ENCODE assay signal across 16 cellular contexts in the genomic region with DNA sequence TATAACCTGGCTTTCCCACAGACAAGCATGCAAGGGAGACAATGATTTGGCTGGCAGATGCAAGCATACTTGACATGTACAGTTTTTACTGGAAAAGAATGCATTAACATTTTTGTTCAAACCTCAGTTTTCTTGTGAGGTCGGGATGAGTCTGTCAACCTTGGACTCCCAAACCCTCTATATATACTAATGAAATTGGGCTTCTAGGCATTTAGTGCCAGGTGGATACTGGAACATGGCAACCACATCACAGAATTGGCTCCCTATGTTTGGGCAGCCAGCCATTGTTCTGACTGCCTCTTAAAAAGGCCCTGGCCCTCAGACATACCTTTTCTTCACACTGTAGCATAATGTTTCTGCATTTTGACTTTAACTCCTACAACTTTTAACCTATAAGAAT. TPM values are rescaled to one million over a fixed set of nuclear protein-coding genes. Genes with fewer than 3 reads are reported as not detected.
DNase-seq lines count a peak whose midpoint lies in the region; ATAC-seq, FAIRE-seq and TF ChIP-seq lines count a peak whose summit lies in the region.
"Had no signal": no experiment of that assay in that cellular context is flagged by ENCODE, and none has a peak within 500 bp of the region (broad histone marks: within the 10 kb centered on the region; RNA-seq: fewer than 3 reads in every experiment).

No MANE protein-coding gene starts in this region.

- no peak overlapping the region for H2BK15ac ChIP-seq in H1 (ENCODE audit: low read length)

- H3K4me2 ChIP-seq in A549 = peak overlapping the region; percentile 33; the same call in 2 of the 3 replicates
- no peak overlapping the region for H3K4me2 ChIP-seq in H1 (ENCODE audit: insufficient read depth in 1 of 2, low read depth in 2 of 2, low read length in 2 of 2)

- TF ChIP-seq RAD21 in A549 (conservative IDR thresholded peaks at IDR 0.05 in 1 of 2, IDR thresholded peaks at IDR 0.05 in 1 of 2) = no peak
- TF ChIP-seq RAD21 in H1 (IDR thresholded peaks at IDR 0.05 in 1 of 2, conservative IDR thresholded peaks at IDR 0.05 in 1 of 2; ENCODE audit: low read depth in 2 of 2, low read length in 2 of 2) = no peak

- POLR2A ChIA-PET in A549 (lab: Yijun Ruan, JAX) (no interaction called here), H1 (lab: Charles Lee; ENCODE audit: partially characterized antibody) (no interaction called here)

- H3K4me3 ChIP-seq in A549 (no peak overlapping the region), MG63 (no peak overlapping the region), H1 (ENCODE audit: extremely low read depth in 1 of 4, insufficient read depth in 2 of 4, low read depth in 3 of 4, low read length in 4 of 4) (no peak overlapping the region), adrenal gland (no peak overlapping the region)
- H3K4me3 ChIP-seq: Peyer's patch, psoas muscle had no signal

- H3K27ac ChIP-seq in A549 (peak overlapping the region in 1 of 2 experiments; percentile 72; a peak in 4 of 6 replicates), H1 (ENCODE audit: low read depth, low read length) (no peak overlapping the region), adrenal gland (peak overlapping the region in 2 of 5 donors; percentile 2 to 15)
- H3K27ac ChIP-seq: Peyer's patch, psoas muscle had no signal

- CTCF ChIA-PET in A549 (lab: Yijun Ruan, JAX) = no interaction called here
- CTCF ChIA-PET in H1 (lab: Charles Lee; ENCODE audit: partially characterized antibody) = no interaction called here

- peak in 1 of 2 experiments; percentile 39; a peak in 3 of 6 replicates for ATAC-seq in A549
- no peak for ATAC-seq in GM21717 (IDR thresholded peaks at IDR 0.05; ENCODE audit: unreplicated experiment)
- ATAC-seq: psoas muscle had no signal

- no peak for TF ChIP-seq CTCF in A549 (IDR thresholded peaks at IDR 0.05)
- TF ChIP-seq CTCF in H1 (IDR thresholded peaks at IDR 0.05; ENCODE audit: control extremely low read depth in 1 of 3, insufficient read depth in 1 of 3, low read depth in 1 of 3, low read length in 3 of 3) = no peak
- no peak for TF ChIP-seq CTCF in adrenal gland (IDR thresholded peaks at IDR 0.05)
- TF ChIP-seq CTCF in CD14-positive monocyte (IDR thresholded peaks at IDR 0.05) = no peak

- no peak overlapping the region for H3K14ac ChIP-seq in H1 (ENCODE audit: insufficient read length)

- no peak for TF ChIP-seq EP300 in A549 (IDR thresholded peaks at IDR 0.05)
- no peak for TF ChIP-seq EP300 in H1 (IDR thresholded peaks at IDR 0.05; ENCODE audit: borderline replicate concordance in 1 of 2, low read depth in 2 of 2, low read length in 2 of 2)

- H4K20me1 ChIP-seq in H1 (replicated peaks in 1 of 2; ENCODE audit: control insufficient read depth in 1 of 2, insufficient read depth in 2 of 2, low read length in 2 of 2) = no peaks in the 10 kb centered on the region

- H2AK5ac ChIP-seq in H1 (ENCODE audit: low read depth, low read length) = no peak overlapping the region

- FAIRE-seq in A549 (lab: Jason Lieb, UNC) (no peak), GM19239 (lab: Jason Lieb, UNC) (peak; percentile 45), H1 (lab: Jason Lieb, UNC) (no peak)
- FAIRE-seq: endometrium had no signal

- no peak overlapping the region for H3K9ac ChIP-seq in H1 (replicated peaks in 1 of 4; ENCODE audit: extremely low read depth in 1 of 4, low read depth in 3 of 4, low read length in 3 of 4)

- H2BK12ac ChIP-seq in H1 (ENCODE audit: low read depth, low read length) = peak overlapping the region; percentile 32; the same call in 1 of the 2 replicates

- H3K4me1 Mint-ChIP-seq in CD14-positive monocyte = peaks cover 20% of the 10 kb centered on the region

- no peak for TF ChIP-seq POLR2A in A549 (IDR thresholded peaks at IDR 0.05; ENCODE audit: low read length)
- TF ChIP-seq POLR2A in H1 (IDR thresholded peaks at IDR 0.05; ENCODE audit: control extremely low read depth in 1 of 2, low read depth in 2 of 2, low read length in 2 of 2) = no peak
- TF ChIP-seq POLR2A in adrenal gland (IDR thresholded peaks at IDR 0.05) = no peak

- H3K4ac ChIP-seq in H1 (replicated peaks; ENCODE audit: insufficient read length, low read depth, low read length) = no peak overlapping the region

- no peak overlapping the region for H2BK5ac ChIP-seq in H1 (ENCODE audit: low read depth, low read length)

- H4K91ac ChIP-seq in H1 (replicated peaks; ENCODE audit: insufficient read length, low read length) = no peak overlapping the region

- H3K9me3 Mint-ChIP-seq in CD14-positive monocyte = no peaks in the 10 kb centered on the region
- H3K9me3 Mint-ChIP-seq: activated CD4-positive, alpha-beta memory T cell treated with anti-CD3 and anti-CD28 coated beads for 36 hours; activated T-helper 17 cell treated with anti-CD3 and anti-CD28 coated beads, Interleukin-2, amount 50 U/mL, for 72 hours had no signal

- H3K23ac ChIP-seq in H1 (ENCODE audit: insufficient read length) = no peak overlapping the region

- DNase-seq in A549 (ENCODE audit: low read depth in 1 of 2, low spot score in 1 of 2) (no peak), GM19239 (ENCODE audit: insufficient read length, low spot score) (no peak), MG63 (peak; percentile 43), H1 (ENCODE audit: low read depth in 1 of 2, low spot score in 2 of 2) (no peak), adrenal gland (no peak), CD14-positive monocyte (ENCODE audit: low spot score) (no peak)
- no peak for DNase-seq in effector CD8-positive, alpha-beta T cell (lab: John Stamatoyannopoulos, UW)
- DNase-seq: glutamatergic neuron, NCI-H1092, Peyer's patch, psoas muscle, trophoblast cell had no signal

- no peaks in the 10 kb centered on the region for H3K27me3 Mint-ChIP-seq in CD14-positive monocyte (ENCODE audit: low read depth in 3 of 3)
- H3K27me3 Mint-ChIP-seq: activated CD4-positive, alpha-beta memory T cell treated with anti-CD3 and anti-CD28 coated beads for 36 hours; activated T-helper 17 cell treated with anti-CD3 and anti-CD28 coated beads, Interleukin-2, amount 50 U/mL, for 72 hours had no signal

- H3K9me3 ChIP-seq in A549 (no peaks in the 10 kb centered on the region), MG63 (no peaks in the 10 kb centered on the region; the same call in 1 of the 2 replicates), H1 (ENCODE audit: insufficient read depth in 2 of 2, low read depth in 1 of 2, low read length in 1 of 2) (no peaks in the 10 kb centered on the region), adrenal gland (replicated peaks in 1 of 3) (no peaks in the 10 kb centered on the region)
- H3K9me3 ChIP-seq: Peyer's patch, psoas muscle had no signal

- no peaks in the 10 kb centered on the region for H3K23me2 ChIP-seq in H1 (ENCODE audit: low read depth, low read length)

- H2BK20ac ChIP-seq in H1 (ENCODE audit: low read length) = no peak overlapping the region

- H3K27ac Mint-ChIP-seq in CD14-positive monocyte = no peak overlapping the region
- H3K27ac Mint-ChIP-seq: activated CD4-positive, alpha-beta memory T cell treated with anti-CD3 and anti-CD28 coated beads for 36 hours; activated T-helper 17 cell treated with anti-CD3 and anti-CD28 coated beads, Interleukin-2, amount 50 U/mL, for 72 hours had no signal

- H4K5ac ChIP-seq in H1 (ENCODE audit: insufficient read length, low read depth, low read length) = no peak overlapping the region

- H3K4me3 Mint-ChIP-seq in CD14-positive monocyte = no peak overlapping the region
- H3K4me3 Mint-ChIP-seq: activated CD4-positive, alpha-beta memory T cell treated with anti-CD3 and anti-CD28 coated beads for 36 hours; activated T-helper 17 cell treated with anti-CD3 and anti-CD28 coated beads, Interleukin-2, amount 50 U/mL, for 72 hours had no signal

- H3K18ac ChIP-seq in H1 (ENCODE audit: extremely low read depth, low read length) = no peak overlapping the region

- H3K36me3 ChIP-seq in MG63 = peaks cover 6% of the 10 kb centered on the region
- H3K36me3 ChIP-seq in H1 (ENCODE audit: control insufficient read depth in 2 of 4, insufficient read depth in 4 of 4, low read length in 3 of 4) = no peaks in the 10 kb centered on the region
- H3K36me3 ChIP-seq in adrenal gland (replicated peaks in 1 of 2) = no peaks in the 10 kb centered on the region
- H3K36me3 ChIP-seq: Peyer's patch had no signal

- H3K27me3 ChIP-seq in MG63 = no peaks in the 10 kb centered on the region
- H3K27me3 ChIP-seq in H1 (replicated peaks in 1 of 4; ENCODE audit: control insufficient read depth in 3 of 4, extremely low read depth in 1 of 4, insufficient read depth in 3 of 4, low read length in 3 of 4) = no peaks in the 10 kb centered on the region
- H3K27me3 ChIP-seq in adrenal gland = no peaks in the 10 kb centered on the region
- H3K27me3 ChIP-seq: Peyer's patch had no signal

- peaks cover 79% of the 10 kb centered on the region for H3K4me1 ChIP-seq in A549
- peaks cover 0 to 3% (median 1%) of the 10 kb centered on the region in 4 experiments; a peak in 2 of 7 replicates for H3K4me1 ChIP-seq in H1 (replicated peaks in 1 of 4; ENCODE audit: control insufficient read depth in 3 of 4, insufficient read depth in 4 of 4, low read length in 3 of 4)
- peaks cover 27 to 49% of the 10 kb centered on the region in 2 donors for H3K4me1 ChIP-seq in adrenal gland (replicated peaks in 1 of 2)
- H3K4me1 ChIP-seq: Peyer's patch, psoas muscle had no signal

- no peaks in the 10 kb centered on the region for H3K36me3 Mint-ChIP-seq in CD14-positive monocyte

- 0 out of 4 replicates have a peak, but pooled peaks cover 0 to 2% of the 10 kb centered on the region in 2 experiments for H3K79me2 ChIP-seq in H1 (ENCODE audit: control insufficient read depth in 1 of 2, insufficient read depth in 2 of 2, low read length in 2 of 2)

- H4K8ac ChIP-seq in H1 (ENCODE audit: extremely low read depth, insufficient read depth, low read length) = no peak overlapping the region

- no peak overlapping the region for H2BK120ac ChIP-seq in H1 (replicated peaks; ENCODE audit: low read depth, low read length)

- H3K56ac ChIP-seq in H1 (replicated peaks; ENCODE audit: insufficient read length, low read depth, low read length) = no peak overlapping the region

- no peak overlapping the region for H2AFZ ChIP-seq in H1 (ENCODE audit: low read length)

- WGBS in A549 (ENCODE audit: missing lambda C conversion rate) = 100% methylated on average over 1 of the region's 1 CpG
- 81% methylated on average over 1 of the region's 1 CpG; no CpG with 5 or more reads in 1 of the 2 experiments for WGBS in H1 (ENCODE audit: extremely low coverage in 1 of 2, insufficient coverage in 1 of 2, insufficient read length in 1 of 2, insufficient replicate concordance in 2 of 2, low coverage in 1 of 2, low lambda C conversion rate in 2 of 2, missing lambda C conversion rate in 1 of 2), 2 experiments
- 79 to 93% (median 85%) methylated on average over 1 of the region's 1 CpG for WGBS in adrenal gland, 4 donors

- H3K79me1 ChIP-seq in H1 (ENCODE audit: low read depth, low read length) = peaks cover 3% of the 10 kb centered on the region; the same call in 1 of the 2 replicates

- intact Hi-C loops in adrenal gland (cut with DNase I) = no loop called here
- intact Hi-C loops in CD14-positive monocyte (cut with micrococcal nuclease) = no loop called here

RNA-seq across cellular contexts. Expression of a gene that starts 39.1 kb away (rescaled TPM):
- polyA plus RNA-seq in A549 (2011; rRNA removed) = 22.4 and 25.9 TPM in 2 replicates
- polyA plus RNA-seq in A549 (2012; cell fraction: cytosol; rRNA removed) = 6.9 and 7.9 TPM in 2 replicates
- polyA plus RNA-seq in A549 (2012; cell fraction: nucleus; rRNA removed) = 13.6 and 14.3 TPM in 2 replicates
- 12.9 to 16.1 TPM (median 13.6 TPM) in 3 replicates for polyA plus RNA-seq in A549 (2017; fragmentation: RNase III; extraction: RNeasy Plus Mini Kit Qiagen cat#74134 plus additional on column Dnase treatment)
- 51.8 and 65.6 TPM in 2 replicates for polyA minus RNA-seq in A549 (2011; rRNA and poly(A)+ RNA removed)
- total RNA-seq in MG63 (2014; rRNA removed; shearing (Covaris generic); ENCODE audit: low replicate concordance) = 30.7 and 38.1 TPM in 2 replicates
- 18.9 and 20.8 TPM in 2 replicates for total RNA-seq in H1 (2021; fragmentation: NEBNext Ultra II Directional; extraction: Animal tissue kit (Norgen Biotek cat#: 25700))
- 5.9 and 9.0 TPM in 2 replicates for polyA plus RNA-seq in H1 (2011; rRNA removed)
- polyA plus RNA-seq in H1 (2011; cell fraction: cytosol; rRNA removed) = 8.0 TPM
- polyA plus RNA-seq in H1 (2011; cell fraction: nucleus; rRNA removed) = 18.6 TPM
- polyA plus RNA-seq in H1 (2012, experiment 1 of 2) = 4.9 to 8.4 TPM (median 6.0 TPM) in 4 replicates
- polyA plus RNA-seq in H1 (2012, experiment 2 of 2) = 0.60 TPM
- 5.0 TPM for polyA plus RNA-seq in H1 (2013, experiment 1 of 2)
- polyA plus RNA-seq in H1 (2013, experiment 2 of 2) = 5.0 TPM
- polyA minus RNA-seq in H1 (2011; rRNA and poly(A)+ RNA removed) = 29.2 and 45.3 TPM in 2 replicates
- 36.8 TPM for polyA minus RNA-seq in H1 (2011; cell fraction: cytosol; rRNA and poly(A)+ RNA removed)
- polyA minus RNA-seq in H1 (2011; cell fraction: nucleus; rRNA and poly(A)+ RNA removed) = 39.0 TPM
- total RNA-seq in adrenal gland = 10 to 100 TPM; 18.2 to 61.7 (median 41.6) TPM
- polyA plus RNA-seq in adrenal gland = 10 to 100 TPM in 1 of 3 donors, 1 to 10 TPM in 2; 2.5 to 12.9 (median 4.3) TPM
- 1 to 10 TPM; 3.4 to 4.3 TPM for polyA plus RNA-seq in CD14-positive monocyte
